Comparison of ENCODE assay signal across 2 cellular contexts in genomic region chr6:87900160-87900698, GRCh38.
TF ChIP-seq lines count a peak whose summit lies in the region.

No MANE protein-coding gene starts in this region.

TF ChIP-seq in H1, 55 proteins besides CTCF, POLR2A, EP300 and RAD21 (continued from another document):
- TF ChIP-seq SAP30 (IDR thresholded peaks at IDR 0.05; ENCODE audit: insufficient read depth, insufficient replicate concordance, low read length) (no peak), TBP (IDR thresholded peaks at IDR 0.05; ENCODE audit: low read depth, low read length) (no peak), CBX5 (IDR thresholded peaks at IDR 0.05; ENCODE audit: low read depth, low read length) (no peak), KDM4A (IDR thresholded peaks at IDR 0.05; ENCODE audit: low read depth, low read length, severe bottlenecking) (no peak), SP1 (IDR thresholded peaks at IDR 0.05; ENCODE audit: low read depth, low read length) (no peak), CHD2 (IDR thresholded peaks at IDR 0.05; ENCODE audit: low read length) (no peak)

TF ChIP-seq in liver, 16 proteins besides CTCF, POLR2A, EP300 and RAD21 (continued from another document):
- TF ChIP-seq, protein P1, sequence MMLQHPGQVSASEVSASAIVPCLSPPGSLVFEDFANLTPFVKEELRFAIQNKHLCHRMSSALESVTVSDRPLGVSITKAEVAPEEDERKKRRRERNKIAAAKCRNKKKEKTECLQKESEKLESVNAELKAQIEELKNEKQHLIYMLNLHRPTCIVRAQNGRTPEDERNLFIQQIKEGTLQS (IDR thresholded peaks at IDR 0.05), result peak; percentile 17
- TF ChIP-seq EGR1 (IDR thresholded peaks at IDR 0.05; ENCODE audit: low read depth in 2 of 2), result no peak
- TF ChIP-seq RXRA (IDR thresholded peaks at IDR 0.05), result peak in 1 of 2 donors; percentile 50
- TF ChIP-seq, protein P2, sequence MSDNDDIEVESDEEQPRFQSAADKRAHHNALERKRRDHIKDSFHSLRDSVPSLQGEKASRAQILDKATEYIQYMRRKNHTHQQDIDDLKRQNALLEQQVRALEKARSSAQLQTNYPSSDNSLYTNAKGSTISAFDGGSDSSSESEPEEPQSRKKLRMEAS (IDR thresholded peaks at IDR 0.05), result peak; percentile 51
- no peak for TF ChIP-seq YY1 (IDR thresholded peaks at IDR 0.05)
- TF ChIP-seq HNF4A (conservative IDR thresholded peaks at IDR 0.05), result peak in 1 of 2 donors; percentile 50
- TF ChIP-seq ZBTB33 (IDR thresholded peaks at IDR 0.05), result no peak
- TF ChIP-seq NR2F2 (IDR thresholded peaks at IDR 0.05), result no peak
- no peak for TF ChIP-seq HNF4G (IDR thresholded peaks at IDR 0.05)
- no peak for TF ChIP-seq FOXA1 (IDR thresholded peaks at IDR 0.05)
- TF ChIP-seq, protein P3, sequence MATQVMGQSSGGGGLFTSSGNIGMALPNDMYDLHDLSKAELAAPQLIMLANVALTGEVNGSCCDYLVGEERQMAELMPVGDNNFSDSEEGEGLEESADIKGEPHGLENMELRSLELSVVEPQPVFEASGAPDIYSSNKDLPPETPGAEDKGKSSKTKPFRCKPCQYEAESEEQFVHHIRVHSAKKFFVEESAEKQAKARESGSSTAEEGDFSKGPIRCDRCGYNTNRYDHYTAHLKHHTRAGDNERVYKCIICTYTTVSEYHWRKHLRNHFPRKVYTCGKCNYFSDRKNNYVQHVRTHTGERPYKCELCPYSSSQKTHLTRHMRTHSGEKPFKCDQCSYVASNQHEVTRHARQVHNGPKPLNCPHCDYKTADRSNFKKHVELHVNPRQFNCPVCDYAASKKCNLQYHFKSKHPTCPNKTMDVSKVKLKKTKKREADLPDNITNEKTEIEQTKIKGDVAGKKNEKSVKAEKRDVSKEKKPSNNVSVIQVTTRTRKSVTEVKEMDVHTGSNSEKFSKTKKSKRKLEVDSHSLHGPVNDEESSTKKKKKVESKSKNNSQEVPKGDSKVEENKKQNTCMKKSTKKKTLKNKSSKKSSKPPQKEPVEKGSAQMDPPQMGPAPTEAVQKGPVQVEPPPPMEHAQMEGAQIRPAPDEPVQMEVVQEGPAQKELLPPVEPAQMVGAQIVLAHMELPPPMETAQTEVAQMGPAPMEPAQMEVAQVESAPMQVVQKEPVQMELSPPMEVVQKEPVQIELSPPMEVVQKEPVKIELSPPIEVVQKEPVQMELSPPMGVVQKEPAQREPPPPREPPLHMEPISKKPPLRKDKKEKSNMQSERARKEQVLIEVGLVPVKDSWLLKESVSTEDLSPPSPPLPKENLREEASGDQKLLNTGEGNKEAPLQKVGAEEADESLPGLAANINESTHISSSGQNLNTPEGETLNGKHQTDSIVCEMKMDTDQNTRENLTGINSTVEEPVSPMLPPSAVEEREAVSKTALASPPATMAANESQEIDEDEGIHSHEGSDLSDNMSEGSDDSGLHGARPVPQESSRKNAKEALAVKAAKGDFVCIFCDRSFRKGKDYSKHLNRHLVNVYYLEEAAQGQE (IDR thresholded peaks at IDR 0.05), result peak; percentile 11
- no peak for TF ChIP-seq GABPA (IDR thresholded peaks at IDR 0.05 in 1 of 2, conservative IDR thresholded peaks at IDR 0.05 in 1 of 2)
- no peak for TF ChIP-seq SP1 (IDR thresholded peaks at IDR 0.05)
- TF ChIP-seq TAF1 (conservative IDR thresholded peaks at IDR 0.05), result no peak
- peak; percentile 27 for TF ChIP-seq FOXA2 (IDR thresholded peaks at IDR 0.05)
